Comparison of ENCODE assay signal across 8 cellular contexts in the genomic region with DNA sequence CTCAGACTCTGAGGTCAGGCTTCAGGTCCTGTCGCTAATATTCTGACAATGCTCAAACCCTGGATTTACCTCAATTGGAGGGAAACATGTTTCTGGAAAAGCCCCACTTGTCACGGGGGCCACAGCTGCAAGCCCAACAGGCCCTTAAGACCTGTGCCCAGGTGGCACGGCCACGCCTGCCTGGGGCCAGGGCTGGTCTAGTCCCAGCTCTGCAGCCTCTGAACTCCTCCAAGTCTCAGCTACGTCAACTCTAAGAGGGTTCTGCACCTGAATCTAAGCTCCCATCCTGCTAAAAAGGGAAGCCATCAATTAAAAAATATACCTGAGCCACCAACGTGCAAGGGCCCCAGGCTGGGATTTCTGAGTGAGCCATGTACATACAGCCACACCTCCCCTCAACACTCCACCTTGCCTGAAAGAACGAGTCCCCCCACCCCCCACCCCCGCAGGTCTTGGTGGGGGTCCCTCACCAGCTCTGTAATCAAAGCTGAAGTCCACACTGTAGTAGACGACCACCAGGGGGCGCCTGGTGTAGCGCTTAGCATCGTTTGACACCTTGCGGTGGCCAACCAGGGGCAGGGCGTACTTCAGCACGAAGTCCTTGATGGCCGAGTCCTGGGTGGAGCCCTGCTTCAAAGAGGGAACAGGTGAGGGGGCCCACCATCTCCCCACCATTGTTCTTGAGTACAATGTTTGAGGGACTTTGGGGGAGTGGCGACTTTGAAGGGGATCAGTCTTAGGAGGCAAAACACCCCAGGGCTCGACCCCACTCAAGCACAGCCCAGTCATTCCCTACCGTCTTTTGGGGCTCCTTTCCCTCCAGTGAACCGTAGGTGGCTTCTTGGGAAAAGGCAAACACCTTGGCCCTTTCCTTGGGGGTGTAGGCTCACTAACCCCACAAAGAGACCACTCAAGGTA. TPM values are rescaled to one million over a fixed set of nuclear protein-coding genes. Genes with fewer than 3 reads are reported as not detected.
DNase-seq lines count a peak whose midpoint lies in the region; ATAC-seq and TF ChIP-seq lines count a peak whose summit lies in the region.

No MANE protein-coding gene starts in this region.

- H3K27ac Mint-ChIP-seq in activated CD4-positive, alpha-beta memory T cell treated with anti-CD3 and anti-CD28 coated beads, Interleukin-2, amount 10 ng/mL, durations not matched to agents 7 days and 5 days, result peak overlapping the region; percentile 64
- H3K27ac Mint-ChIP-seq in mesothelial cell of epicardium, result peak overlapping the region; percentile 16

- H3K4me1 Mint-ChIP-seq in activated CD4-positive, alpha-beta memory T cell treated with anti-CD3 and anti-CD28 coated beads, Interleukin-2, amount 10 ng/mL, durations not matched to agents 7 days and 5 days, result peaks cover 6% of the 10 kb centered on the region
- no peaks in the 10 kb centered on the region for H3K4me1 Mint-ChIP-seq in mesothelial cell of epicardium

- ATAC-seq in HG02610 (IDR thresholded peaks at IDR 0.05; ENCODE audit: unreplicated experiment), result peak; percentile 47

- CTCF ChIA-PET in activated CD4-positive, alpha-beta memory T cell treated with anti-CD3 and anti-CD28 coated beads, Interleukin-2, amount 10 ng/mL, durations not matched to agents 7 days and 5 days (lab: Charles Lee), result interaction anchor here (0.6 to 3.5 kb wide), 33 partner anchors 11 to 530 kb away, joined by 3 to 72 read pairs (median 4); a partner anchor contains a TSS

- DNase-seq in GM12864 (ENCODE audit: low read depth) (no peak), NCI-H2107 (lab: John Stamatoyannopoulos, UW) (peak; percentile 54), mesothelial cell of epicardium (ENCODE audit: low spot score in 2 of 2, unreplicated experiment in 2 of 2) (peak; percentile 60 to 79), kidney glomerular epithelial cell (lab: John Stamatoyannopoulos, UW) (no peak)
- DNase-seq in activated CD4-positive, alpha-beta memory T cell treated with anti-CD3 and anti-CD28 coated beads, Interleukin-2, amount 10 ng/mL, durations not matched to agents 7 days and 5 days, result peak; percentile 81
- peak; percentile 84 for DNase-seq in effector CD4-positive, alpha-beta T cell
- DNase-seq in stimulated activated CD8-positive, alpha-beta memory T cell treated with anti-CD3 and anti-CD28 coated beads, Interleukin-4, amount 100 ng/mL, for 1 hour (ENCODE audit: low read depth in 2 of 2, low spot score in 1 of 2), result peak; percentile 72 to 86

- H3K36me3 Mint-ChIP-seq in activated CD4-positive, alpha-beta memory T cell treated with anti-CD3 and anti-CD28 coated beads, Interleukin-2, amount 10 ng/mL, durations not matched to agents 7 days and 5 days (ENCODE audit: low read depth), result peaks cover 52% of the 10 kb centered on the region
- peaks cover 44% of the 10 kb centered on the region for H3K36me3 Mint-ChIP-seq in mesothelial cell of epicardium

- H3K4me3 ChIP-seq in GM12864 (ENCODE audit: low read depth, low read length), result no peak overlapping the region

- peak; percentile 77 for TF ChIP-seq CTCF in GM12864 (IDR thresholded peaks at IDR 0.05; ENCODE audit: low read depth, low read length, missing control alignments)
- TF ChIP-seq CTCF in mesothelial cell of epicardium (IDR thresholded peaks at IDR 0.05; ENCODE audit: unreplicated experiment), result peak; percentile 76

- no peak overlapping the region for H3K4me3 Mint-ChIP-seq in activated CD4-positive, alpha-beta memory T cell treated with anti-CD3 and anti-CD28 coated beads, Interleukin-2, amount 10 ng/mL, durations not matched to agents 7 days and 5 days
- no peak overlapping the region for H3K4me3 Mint-ChIP-seq in mesothelial cell of epicardium

- POLR2A ChIA-PET in activated CD4-positive, alpha-beta memory T cell treated with anti-CD3 and anti-CD28 coated beads, Interleukin-2, amount 10 ng/mL, durations not matched to agents 7 days and 5 days (lab: Charles Lee), result interaction anchor here (0.7 to 1.8 kb wide), 6 partner anchors 17 to 60 kb away, joined by 3 to 10 read pairs (median 3); a partner anchor contains a TSS

- no peaks in the 10 kb centered on the region for H3K27me3 Mint-ChIP-seq in activated CD4-positive, alpha-beta memory T cell treated with anti-CD3 and anti-CD28 coated beads, Interleukin-2, amount 10 ng/mL, durations not matched to agents 7 days and 5 days
- H3K27me3 Mint-ChIP-seq in mesothelial cell of epicardium (ENCODE audit: low read depth), result no peaks in the 10 kb centered on the region

- no peaks in the 10 kb centered on the region for H3K9me3 Mint-ChIP-seq in activated CD4-positive, alpha-beta memory T cell treated with anti-CD3 and anti-CD28 coated beads, Interleukin-2, amount 10 ng/mL, durations not matched to agents 7 days and 5 days
- H3K9me3 Mint-ChIP-seq in mesothelial cell of epicardium, result no peaks in the 10 kb centered on the region

RNA-seq across cellular contexts. Expression of a gene that starts 22.6 kb away (rescaled TPM):
- 100 to 1,000 TPM; 108 TPM for total RNA-seq in activated CD4-positive, alpha-beta memory T cell treated with anti-CD3 and anti-CD28 coated beads, Interleukin-2, amount 10 ng/mL, durations not matched to agents 7 days and 5 days
- 164 to 169 TPM (median 164 TPM) in 3 replicates for total RNA-seq in mesothelial cell of epicardium

Comparison
In these comparisons a context has a peak if more than half of its experiments do, and no peak if none do; other contexts are left out.
1. DNase-seq: peak in NCI-H2107 (single experiment), activated CD4-positive, alpha-beta memory T cell treated with anti-CD3 and anti-CD28 coated beads, Interleukin-2, amount 10 ng/mL, durations not matched to agents 7 days and 5 days (single experiment), effector CD4-positive, alpha-beta T cell (single experiment), mesothelial cell of epicardium (2 of 2) and stimulated activated CD8-positive, alpha-beta memory T cell treated with anti-CD3 and anti-CD28 coated beads, Interleukin-4, amount 100 ng/mL, for 1 hour (2 of 2); none in GM12864 (single experiment) and kidney glomerular epithelial cell (single experiment).